18 cellular contexts compared by ENCODE assay signal in the genomic region with DNA sequence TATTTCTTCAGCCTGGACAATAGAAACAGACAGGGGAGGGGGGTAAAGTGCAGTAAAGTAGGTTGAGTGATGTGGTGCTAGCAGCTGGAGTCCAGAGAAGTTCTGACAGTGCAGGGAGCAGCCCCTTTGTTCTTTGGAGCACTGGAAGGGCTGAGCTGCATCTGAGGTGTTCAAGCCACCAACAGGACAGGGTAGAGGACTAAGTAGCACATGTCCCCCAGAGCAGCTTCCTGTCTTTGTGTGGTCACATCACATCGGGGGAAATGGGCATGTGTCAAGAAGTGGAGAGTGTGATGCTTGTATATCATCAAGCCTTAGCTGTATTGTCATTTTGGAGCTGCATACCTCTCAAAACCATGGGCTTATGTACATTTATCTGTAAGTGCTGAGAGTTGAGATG. TPM values are rescaled to one million over a fixed set of nuclear protein-coding genes. Genes with fewer than 3 reads are reported as not detected.
DNase-seq lines count a peak whose midpoint lies in the region; ATAC-seq, FAIRE-seq and TF ChIP-seq lines count a peak whose summit lies in the region.
"Had no signal": no experiment of that assay in that cellular context is flagged by ENCODE, and none has a peak within 500 bp of the region (broad histone marks: within the 10 kb centered on the region; RNA-seq: fewer than 3 reads in every experiment).

No MANE protein-coding gene starts in this region.

- H3K27ac Mint-ChIP-seq in endothelial cell (ENCODE audit: unreplicated experiment) = peak overlapping the region; percentile 90
- H3K27ac Mint-ChIP-seq: activated T-helper 17 cell treated with anti-CD3 and anti-CD28 coated beads, Interleukin-2, amount 50 U/mL, for 72 hours had no signal

- H3K9me2 ChIP-seq in GM23248 (ENCODE audit: insufficient read depth) = no peaks in the 10 kb centered on the region

- DNase-seq in GM23248 (no peak), WERI-Rb-1 (peak; percentile 24), endothelial cell (ENCODE audit: low spot score) (no peak), sciatic nerve (ENCODE audit: low spot score) (no peak), HT-29 (ENCODE audit: low spot score) (no peak), frontal cortex (ENCODE audit: low spot score in 2 of 2) (no peak)
- DNase-seq: activated CD4-positive, CD25-positive, alpha-beta regulatory T cell; COR-L47; effector CD8-positive, alpha-beta T cell; NCI-H2029 treated with DMSO at 0.1 percent for 48 hours; NCI-H526; SIG-M5; T-helper 2 cell had no signal

- no peaks in the 10 kb centered on the region for H3K4me1 ChIP-seq in GM23248 (ENCODE audit: insufficient read depth)

- H3K27me3 Mint-ChIP-seq in endothelial cell (ENCODE audit: unreplicated experiment) = no peaks in the 10 kb centered on the region
- H3K27me3 Mint-ChIP-seq: activated T-helper 17 cell treated with anti-CD3 and anti-CD28 coated beads, Interleukin-2, amount 50 U/mL, for 72 hours had no signal

- 45 to 57% methylated on average over 1 of the region's 1 CpG for WGBS in GM23248 (ENCODE audit: low coverage in 1 of 2, low lambda C conversion rate in 2 of 2, missing lambda C conversion rate in 2 of 2), 2 experiments

- peak overlapping the region; percentile 74 for H3K4me3 Mint-ChIP-seq in endothelial cell (ENCODE audit: unreplicated experiment)
- H3K4me3 Mint-ChIP-seq: activated T-helper 17 cell treated with anti-CD3 and anti-CD28 coated beads, Interleukin-2, amount 50 U/mL, for 72 hours had no signal

- H2AFZ ChIP-seq in GM23248 = no peak overlapping the region

- peaks cover 94% of the 10 kb centered on the region for H3F3A ChIP-seq in GM23248 (ENCODE audit: insufficient read depth)

- H3K79me2 ChIP-seq in GM23248 (ENCODE audit: insufficient read depth) = 0 out of 2 replicates have a peak, but pooled peaks cover 14% of the 10 kb centered on the region

- H3K27me3 ChIP-seq in GM23248 (replicated peaks; ENCODE audit: insufficient read depth) = no peaks in the 10 kb centered on the region
- H3K27me3 ChIP-seq in WERI-Rb-1 (ENCODE audit: insufficient read depth, low read depth, severe bottlenecking) = no peaks in the 10 kb centered on the region
- H3K27me3 ChIP-seq: neutrophil, vagina had no signal

- no peak for FAIRE-seq in frontal cortex (lab: Jason Lieb, UNC)
- FAIRE-seq: islet of Langerhans had no signal

- H3K36me3 ChIP-seq in GM23248 (ENCODE audit: low read depth) (peaks cover 88% of the 10 kb centered on the region), WERI-Rb-1 (peaks cover 97% of the 10 kb centered on the region)

- H3K9me3 ChIP-seq in GM23248 (ENCODE audit: low read depth) (no peaks in the 10 kb centered on the region), WERI-Rb-1 (ENCODE audit: severe bottlenecking) (no peaks in the 10 kb centered on the region)
- H3K9me3 ChIP-seq: neutrophil, vagina had no signal

- H3K36me3 Mint-ChIP-seq in endothelial cell (ENCODE audit: low read depth, unreplicated experiment) = peaks cover 49% of the 10 kb centered on the region

- H3K4me2 ChIP-seq in GM23248 (ENCODE audit: unreplicated experiment) = no peak overlapping the region

- H3K4me1 Mint-ChIP-seq in endothelial cell (ENCODE audit: unreplicated experiment) = peaks cover 38% of the 10 kb centered on the region

- TF ChIP-seq CTCF in WERI-Rb-1 (IDR thresholded peaks at IDR 0.05; ENCODE audit: low read depth, low read length) (no peak), endothelial cell (IDR thresholded peaks at IDR 0.05; ENCODE audit: unreplicated experiment) (no peak)

- H3K4me3 ChIP-seq in GM23248 = no peak overlapping the region
- H3K4me3 ChIP-seq in WERI-Rb-1 (ENCODE audit: low read depth, low read length) = no peak overlapping the region
- H3K4me3 ChIP-seq: vagina had no signal

- intact Hi-C loops in sciatic nerve (cut with DNase I) = no loop called here

- no peak overlapping the region for H3K9ac ChIP-seq in GM23248

- ATAC-seq in sciatic nerve = peak; percentile 30
- no peak for ATAC-seq in HG02840 (IDR thresholded peaks at IDR 0.05; ENCODE audit: low FRiP score, unreplicated experiment)
- ATAC-seq: activated T-helper 17 cell treated with anti-CD3 and anti-CD28 coated beads, Interleukin-2, amount 50 U/mL, for 72 hours had no signal

- no peaks in the 10 kb centered on the region for H3K9me3 Mint-ChIP-seq in endothelial cell (ENCODE audit: unreplicated experiment)
- H3K9me3 Mint-ChIP-seq: activated T-helper 17 cell treated with anti-CD3 and anti-CD28 coated beads, Interleukin-2, amount 50 U/mL, for 72 hours had no signal

- in situ Hi-C loops in GM23248 (cut with MboI) = no loop called here

- H4K20me1 ChIP-seq in GM23248 (ENCODE audit: insufficient read depth) = no peaks in the 10 kb centered on the region

- H3K27ac ChIP-seq in GM23248 (peak overlapping the region; percentile 34), WERI-Rb-1 (peak overlapping the region; percentile 89)
- H3K27ac ChIP-seq: neutrophil, vagina had no signal

RNA-seq across cellular contexts. Expression of a gene that starts 12.1 kb away (rescaled TPM):
- total RNA-seq in GM23248 (2014; rRNA removed; shearing (Covaris generic)) = 62.5 and 63.5 TPM in 2 replicates
- polyA plus RNA-seq in GM23248 (2016; fragmentation: Nextera tagmentation; extraction: Ambion mirVana) = 63.2 and 67.2 TPM in 2 replicates
- total RNA-seq in endothelial cell (ENCODE audit: unreplicated experiment) = 38.1 TPM
- total RNA-seq in sciatic nerve = 27.6 TPM
- total RNA-seq in HT-29 (2014; rRNA removed; shearing (Covaris generic)) = 46.0 and 54.4 TPM in 2 replicates
- total RNA-seq in frontal cortex = 71.7 TPM

RNA-seq across cellular contexts. Expression of a gene that starts 33.5 kb away (rescaled TPM):
- 181 and 197 TPM in 2 replicates for total RNA-seq in GM23248 (2014; rRNA removed; shearing (Covaris generic))
- polyA plus RNA-seq in GM23248 (2016; fragmentation: Nextera tagmentation; extraction: Ambion mirVana) = 198 and 203 TPM in 2 replicates
- total RNA-seq in endothelial cell (ENCODE audit: unreplicated experiment) = 140 TPM
- 96.6 TPM for total RNA-seq in sciatic nerve
- total RNA-seq in HT-29 (2014; rRNA removed; shearing (Covaris generic)) = 50.7 and 52.3 TPM in 2 replicates
- 84.0 TPM for total RNA-seq in frontal cortex
